Comparison of ENCODE assay signal across 8 cellular contexts in the genomic region with DNA sequence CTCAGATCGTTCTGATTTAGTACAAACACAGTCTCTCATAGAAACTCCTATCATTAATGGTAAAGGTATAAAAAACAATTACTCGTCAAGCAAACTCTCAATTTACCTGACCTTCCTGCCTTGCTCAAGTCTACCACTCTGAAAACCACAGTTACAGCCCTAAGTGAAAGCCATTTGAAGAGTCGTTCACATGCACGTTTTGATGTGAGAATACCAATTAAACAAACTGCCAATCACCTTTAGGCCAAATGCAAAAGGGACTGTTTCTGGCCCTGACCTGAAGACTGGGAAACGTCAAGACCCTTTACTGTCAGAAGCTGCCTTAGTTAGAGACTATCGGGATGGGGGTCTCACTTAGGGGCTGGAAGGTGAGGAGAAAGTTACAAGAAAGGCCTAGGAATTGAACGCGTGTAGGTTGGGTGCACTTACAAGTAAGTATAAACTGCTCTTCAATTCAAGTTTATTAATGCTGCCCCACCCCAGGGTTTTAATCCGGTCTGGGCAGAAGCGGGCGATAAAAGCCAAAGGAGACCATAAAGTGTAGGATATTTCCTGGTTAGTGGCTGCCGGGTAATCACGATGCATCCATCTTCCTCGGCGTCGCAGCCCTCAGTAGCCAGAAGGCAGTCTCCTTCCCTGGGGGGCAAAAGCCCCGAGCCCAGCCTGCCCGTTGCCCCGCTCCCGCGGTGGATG. TPM values are rescaled to one million over a fixed set of nuclear protein-coding genes. Genes with fewer than 3 reads are reported as not detected.
A peak's percentile ranks its signal among the peaks of the same experiment; 100 is the strongest.
DNase-seq lines count a peak whose midpoint lies in the region; ATAC-seq, FAIRE-seq and TF ChIP-seq lines count a peak whose summit lies in the region.

No MANE protein-coding gene starts in this region.

- H3K36me3 Mint-ChIP-seq in activated B cell treated with CpG ODN at 0.5 μM for 24 hours (ENCODE audit: low read depth), result peaks cover 6% of the 10 kb centered on the region

- H3K27me3 Mint-ChIP-seq in activated B cell treated with CpG ODN at 0.5 μM for 24 hours, result no peaks in the 10 kb centered on the region

- DNase-seq in GM12864 (ENCODE audit: low read depth), result no peak
- no peak for DNase-seq in activated B cell treated with CpG ODN at 0.5 μM for 24 hours
- peak; percentile 14 for DNase-seq in fibroblast of mammary gland (ENCODE audit: low read depth)
- DNase-seq in pancreas, result no peak
- DNase-seq in DMS153 treated with DMSO at 0.1 percent for 48 hours (lab: John Stamatoyannopoulos, UW; ENCODE audit: unreplicated experiment), result no peak
- no peak for DNase-seq in amniotic stem cell (lab: John Stamatoyannopoulos, UW)

- H3K27ac ChIP-seq in pancreas, result peak overlapping the region; percentile 96 to 98 (median 98)

- H3K4me3 Mint-ChIP-seq in activated B cell treated with CpG ODN at 0.5 μM for 24 hours, result peak overlapping the region; percentile 87

- peak; percentile 13 for ATAC-seq in HG03025 (IDR thresholded peaks at IDR 0.05; ENCODE audit: low FRiP score, unreplicated experiment)
- ATAC-seq in activated B cell treated with CpG ODN at 0.5 μM for 24 hours (ENCODE audit: low read depth), result peak; percentile 3
- ATAC-seq in pancreas, result peak in 3 of 4 donors; percentile 9 to 28 (median 26)
- ATAC-seq in HG03175 (IDR thresholded peaks at IDR 0.05; ENCODE audit: unreplicated experiment), result no peak

- H3K4me1 ChIP-seq in pancreas, result peaks cover 29 to 53% (median 49%) of the 10 kb centered on the region in 3 donors

- no peaks in the 10 kb centered on the region for H3K9me3 ChIP-seq in pancreas

- TF ChIP-seq CTCF in GM12864 (IDR thresholded peaks at IDR 0.05; ENCODE audit: low read depth, low read length, missing control alignments) (no peak), activated B cell treated with CpG ODN at 0.5 μM for 24 hours (IDR thresholded peaks at IDR 0.05) (no peak), fibroblast of mammary gland (conservative IDR thresholded peaks at IDR 0.05; ENCODE audit: control insufficient read depth, insufficient read depth, low read depth, low read length) (no peak), pancreas (IDR thresholded peaks at IDR 0.05) (no peak)

- intact Hi-C loops in activated B cell treated with CpG ODN at 0.5 μM for 24 hours (cut with micrococcal nuclease) (loop anchor here (1.0 to 2.0 kb wide), 4 partner anchors 134 to 913 kb away; a partner anchor contains a TSS), pancreas (cut with DNase I) (no loop called here)

- H3K27me3 ChIP-seq in pancreas, result no peaks in the 10 kb centered on the region

- WGBS in pancreas, 2 donors, result 1% methylated on average over 21 of the region's 21 CpGs

- peaks cover 40% of the 10 kb centered on the region for H3K4me1 Mint-ChIP-seq in activated B cell treated with CpG ODN at 0.5 μM for 24 hours

- POLR2A ChIA-PET in activated B cell treated with CpG ODN at 0.5 μM for 24 hours (lab: Charles Lee), result interaction anchor here (0.6 kb wide), 1 partner anchor 164 kb away, joined by 4 read pairs; no protein-coding TSS in a partner anchor

- H3K4me3 ChIP-seq in GM12864 (ENCODE audit: low read depth, low read length), result peak overlapping the region; percentile 91
- H3K4me3 ChIP-seq in fibroblast of mammary gland (ENCODE audit: control insufficient read depth, low read depth, low read length), result peak overlapping the region; percentile 79
- H3K4me3 ChIP-seq in pancreas, result peak overlapping the region; percentile 80 to 95 (median 93)

- no peaks in the 10 kb centered on the region for H3K36me3 ChIP-seq in pancreas

- H3K27ac Mint-ChIP-seq in activated B cell treated with CpG ODN at 0.5 μM for 24 hours, result peak overlapping the region; percentile 71

- CTCF ChIA-PET in activated B cell treated with CpG ODN at 0.5 μM for 24 hours (lab: Charles Lee), result no interaction called here

- no peak for FAIRE-seq in pancreas (lab: Jason Lieb, UNC)

- no peaks in the 10 kb centered on the region for H3K9me3 Mint-ChIP-seq in activated B cell treated with CpG ODN at 0.5 μM for 24 hours

RNA-seq across cellular contexts. Expression of a gene that starts 0.9 kb away (rescaled TPM):
- 61.7 and 62.7 TPM in 2 replicates for total RNA-seq in activated B cell treated with CpG ODN at 0.5 μM for 24 hours
- 100 to 1,000 TPM in 2 of 6 donors, 10 to 100 TPM in 4; 54.4 to 110 (median 77.4) TPM for total RNA-seq in pancreas
- 10 to 100 TPM; 15.5 to 31.8 TPM for polyA plus RNA-seq in pancreas
